ENCODE assay signal across 8 cellular contexts in the genomic region with DNA sequence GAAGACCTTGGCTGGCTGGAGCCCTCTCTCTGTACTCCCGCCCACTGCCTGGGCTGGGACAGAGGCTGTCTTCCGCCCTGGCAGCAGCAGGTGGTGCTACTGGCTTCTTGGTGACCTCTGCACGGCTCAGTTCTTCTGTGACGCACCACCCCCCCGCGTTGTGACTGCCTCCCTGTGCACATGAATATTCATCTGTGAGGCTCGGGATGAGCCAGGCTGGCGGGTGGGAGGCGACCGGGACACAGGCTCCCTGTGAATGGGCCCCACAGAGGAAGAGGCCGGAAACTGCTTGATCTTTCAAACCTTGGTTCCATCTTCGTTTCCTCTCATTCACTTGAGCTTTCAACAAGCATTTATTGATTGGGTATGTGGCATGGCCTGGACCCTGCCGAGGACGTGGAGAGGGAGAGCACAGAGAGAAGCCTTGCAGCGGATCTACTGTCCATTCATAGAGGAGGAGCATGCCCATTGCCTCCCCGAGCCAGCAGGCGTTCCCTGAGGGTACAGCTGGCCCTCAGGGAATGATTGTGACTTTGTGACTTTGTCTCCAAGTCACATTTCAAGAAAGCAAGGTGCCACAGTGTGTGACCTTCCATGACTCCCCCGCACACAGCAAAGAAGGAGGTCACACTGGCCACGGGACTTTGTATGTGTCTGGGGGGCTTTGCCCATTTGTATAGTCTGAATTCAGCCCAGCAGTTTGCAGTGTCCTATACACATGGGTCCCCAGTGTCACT. TPM values are rescaled to one million over a fixed set of nuclear protein-coding genes. Genes with fewer than 3 reads are reported as not detected.
DNase-seq lines count a peak whose midpoint lies in the region; FAIRE-seq and TF ChIP-seq lines count a peak whose summit lies in the region.

No MANE protein-coding gene starts in this region.

- TF ChIP-seq POLR2A in sigmoid colon (IDR thresholded peaks at IDR 0.05): no peak

- H3K4me3 ChIP-seq in iPS DF 6.9 (ENCODE audit: low read length) (no peak overlapping the region; the same call in 1 of the 2 replicates), sigmoid colon (no peak overlapping the region)

- in situ Hi-C loops in G401 (cut with HindIII; ENCODE audit: low sequenced_read_pairs): no loop called here

- H3K36me3 ChIP-seq in iPS DF 6.9 (ENCODE audit: control insufficient read depth, insufficient read depth, low read length) (peaks cover 10% of the 10 kb centered on the region), sigmoid colon (peaks cover 4 to 31% (median 24%) of the 10 kb centered on the region in 4 donors)

- peak in 1 of 4 experiments; percentile 13 for TF ChIP-seq CTCF in sigmoid colon (IDR thresholded peaks at IDR 0.05)

- H3K27ac ChIP-seq in iPS DF 6.9 (ENCODE audit: low read length) (no peak overlapping the region), sigmoid colon (peak overlapping the region; percentile 40 to 59 (median 49))

- peak; percentile 99 for FAIRE-seq in HTR-8/SVneo (lab: Jason Lieb, UNC)

- WGBS in iPS DF 6.9 (ENCODE audit: insufficient coverage, insufficient read length): no CpG with 5 or more reads among the region's 19 CpGs
- WGBS in sigmoid colon, 2 donors: 34 to 57% methylated on average over 19 of the region's 19 CpGs

- no peak for TF ChIP-seq EP300 in sigmoid colon (IDR thresholded peaks at IDR 0.05)

- H3K9me3 ChIP-seq in iPS DF 6.9 (ENCODE audit: control insufficient read depth, insufficient read depth, low read length) (no peaks in the 10 kb centered on the region), sigmoid colon (no peaks in the 10 kb centered on the region)

- H3K4me1 ChIP-seq in iPS DF 6.9 (ENCODE audit: control insufficient read depth, insufficient read depth, low read length): peaks cover 7% of the 10 kb centered on the region
- peaks cover 0 to 27% (median 6%) of the 10 kb centered on the region in 4 donors for H3K4me1 ChIP-seq in sigmoid colon

- DNase-seq in G401 (ENCODE audit: low spot score) (peak; percentile 95), HTR-8/SVneo (ENCODE audit: insufficient read length, low spot score) (peak; percentile 89), amniotic stem cell (lab: John Stamatoyannopoulos, UW) (peak; percentile 23), iPS DF 6.9 (ENCODE audit: low read depth, low spot score) (peak; percentile 80), sigmoid colon (peak; percentile 90), cerebellar cortex (ENCODE audit: low spot score) (no peak), SIG-M5 treated with dmso at 0.1 percent for 504 hours (lab: John Stamatoyannopoulos, UW; ENCODE audit: unreplicated experiment) (no peak), NOMO-1 treated with DMSO at 0.1 percent for 48 hours (lab: John Stamatoyannopoulos, UW; ENCODE audit: unreplicated experiment) (no peak)

- H3K27me3 ChIP-seq in iPS DF 6.9 (ENCODE audit: control insufficient read depth, insufficient read depth, low read length): no peaks in the 10 kb centered on the region
- H3K27me3 ChIP-seq in sigmoid colon: no peaks in the 10 kb centered on the region

- intact Hi-C loops in sigmoid colon (cut with DNase I): no loop called here

RNA-seq across cellular contexts. Expression of a gene that starts 45.0 kb away (rescaled TPM):
- total RNA-seq in G401 (2014; rRNA removed; shearing (Covaris generic)): 50.5 and 94.6 TPM in 2 replicates
- 10 to 100 TPM; 15.2 to 22.4 (median 16.0) TPM for total RNA-seq in sigmoid colon
- 10 to 100 TPM in 1 of 3 donors, 1 to 10 TPM in 2; 6.6 to 12.1 (median 6.9) TPM for polyA plus RNA-seq in sigmoid colon

Comparison
In these comparisons a context has a peak if more than half of its experiments do, and no peak if none do; other contexts are left out.
1. DNase-seq: peak in G401 (single experiment), HTR-8/SVneo (single experiment), amniotic stem cell (single experiment), iPS DF 6.9 (single experiment) and sigmoid colon (single experiment); none in cerebellar cortex (single experiment), SIG-M5 treated with dmso at 0.1 percent for 504 hours (single experiment) and NOMO-1 treated with DMSO at 0.1 percent for 48 hours (single experiment).